13 cellular contexts compared by ENCODE assay signal in the genomic region with DNA sequence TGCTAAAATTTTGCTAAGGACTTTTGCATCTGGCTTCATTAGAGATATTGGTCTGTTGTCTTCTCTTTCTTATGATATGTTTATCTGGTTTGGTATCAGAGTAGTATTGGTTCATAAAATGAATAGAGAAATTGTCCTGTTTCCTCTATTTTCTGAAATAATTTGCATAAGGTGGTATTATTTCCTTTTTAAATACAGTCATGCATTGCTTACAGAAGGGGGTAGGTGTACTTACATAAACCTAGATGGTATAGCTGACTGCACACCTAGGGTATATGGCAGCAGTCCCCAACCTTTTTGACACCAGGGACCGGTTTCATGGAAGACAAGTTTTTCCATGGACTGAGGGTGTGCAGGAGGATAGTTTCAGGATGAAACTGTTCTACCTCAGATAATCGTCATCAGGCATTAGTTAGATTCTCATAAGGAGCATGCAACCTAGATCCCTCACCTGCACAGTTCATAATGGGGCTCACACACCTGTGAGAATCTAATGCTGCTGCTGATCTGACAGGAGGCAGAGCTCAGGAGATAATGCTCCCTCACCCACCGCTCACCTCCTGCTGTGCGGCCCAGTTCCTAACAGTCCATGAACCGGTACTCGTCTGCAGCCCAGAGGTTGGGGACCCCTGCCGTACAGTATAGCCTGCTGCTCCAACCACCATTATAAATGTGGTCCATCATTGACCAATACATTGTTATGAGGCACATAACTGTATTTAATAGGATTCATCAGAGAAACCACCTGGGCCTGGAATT.
"Had no signal": no experiment of that assay in that cellular context is flagged by ENCODE, and none has a peak within 500 bp of the region (broad histone marks: within the 10 kb centered on the region; RNA-seq: fewer than 3 reads in every experiment).

No MANE protein-coding gene starts in this region.

- H3K27ac ChIP-seq: adrenal gland, epithelial cell of prostate, gastrocnemius medialis, neural progenitor cell, parathyroid adenoma had no signal

- ATAC-seq: gastrocnemius medialis had no signal

- H3K27ac Mint-ChIP-seq: neural progenitor cell had no signal

- H3K79me2 ChIP-seq: parathyroid adenoma had no signal

- H3K4me3 ChIP-seq: adrenal gland, gastrocnemius medialis, neural progenitor cell had no signal

- H3K9ac ChIP-seq: neural progenitor cell, parathyroid adenoma had no signal

- H3K9me3 Mint-ChIP-seq: neural progenitor cell had no signal

- H2AFZ ChIP-seq: neural progenitor cell, parathyroid adenoma had no signal

- H3K4me2 ChIP-seq: neural progenitor cell had no signal

- H3K36me3 ChIP-seq: adrenal gland, gastrocnemius medialis, neural progenitor cell had no signal

- H3K4me1 ChIP-seq: neural progenitor cell, parathyroid adenoma had no signal

- H3K36me3 Mint-ChIP-seq: neural progenitor cell had no signal

- DNase-seq: activated CD4-positive, alpha-beta T cell treated with anti-CD3 and anti-CD28 coated beads for 1 hour; activated CD4-positive, alpha-beta T cell treated with anti-CD3 and anti-CD28 coated beads, Interleukin-2, amount 50 U/mL, for 48 hours; activated naive CD4-positive, alpha-beta T cell treated with Interleukin-2 at 50 U/mL for 16 hours; central memory CD4-positive, alpha-beta T cell; cortex of kidney; effector memory CD4-positive, alpha-beta T cell; gastrocnemius medialis; stimulated activated CD4-positive, alpha-beta T cell treated with anti-CD3 and anti-CD28 coated beads, Interleukin-15, amount 100 ng/mL, for 24 hours; stimulated activated CD4-positive, alpha-beta T cell treated with anti-CD3 and anti-CD28 coated beads, Interleukin-4, amount 100 ng/mL, for 24 hours had no signal

- H3K9me3 ChIP-seq: adrenal gland, gastrocnemius medialis had no signal

- H3K4me3 Mint-ChIP-seq: neural progenitor cell had no signal

- H3K27me3 ChIP-seq: adrenal gland, gastrocnemius medialis, neural progenitor cell had no signal
